In the genomic region with DNA sequence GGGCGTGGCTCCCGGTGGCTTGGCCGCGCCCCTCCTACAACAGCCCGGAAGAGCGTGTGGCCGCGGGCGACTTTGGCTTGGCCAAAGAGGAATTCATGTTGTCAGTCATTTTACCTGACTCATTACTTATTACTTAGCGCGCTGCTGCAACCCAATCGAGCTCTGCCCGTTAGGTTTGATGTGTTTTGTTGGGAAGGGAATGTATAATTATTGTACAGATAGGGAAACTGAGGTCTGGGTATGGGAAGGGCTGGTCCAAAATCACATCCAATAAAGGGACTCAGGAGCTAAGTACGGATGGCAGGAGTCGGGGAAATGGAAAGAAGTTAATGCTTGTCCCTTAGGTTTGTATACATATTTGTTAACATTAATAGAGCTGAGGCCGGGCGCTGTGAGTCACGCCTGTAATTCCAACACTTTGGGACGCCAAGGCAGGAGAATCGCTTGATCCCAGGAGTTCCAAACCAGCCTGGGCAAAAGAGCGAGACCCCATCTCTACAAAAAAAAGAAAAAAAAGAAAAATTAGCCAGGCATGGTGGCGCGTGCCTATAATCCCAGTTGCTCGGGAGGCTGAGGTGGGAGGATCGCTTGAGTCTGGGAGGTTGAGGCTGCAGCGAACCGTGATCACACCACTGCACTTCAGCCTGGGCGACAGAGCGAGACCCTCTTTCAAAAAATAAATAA, we compare ENCODE assay signal across 1 cellular context.
TF ChIP-seq lines count a peak whose summit lies in the region.

No MANE protein-coding gene starts in this region.

TF ChIP-seq in A549, 52 proteins besides CTCF, POLR2A, EP300 and RAD21 (continued from another document):
- TF ChIP-seq, protein P1, sequence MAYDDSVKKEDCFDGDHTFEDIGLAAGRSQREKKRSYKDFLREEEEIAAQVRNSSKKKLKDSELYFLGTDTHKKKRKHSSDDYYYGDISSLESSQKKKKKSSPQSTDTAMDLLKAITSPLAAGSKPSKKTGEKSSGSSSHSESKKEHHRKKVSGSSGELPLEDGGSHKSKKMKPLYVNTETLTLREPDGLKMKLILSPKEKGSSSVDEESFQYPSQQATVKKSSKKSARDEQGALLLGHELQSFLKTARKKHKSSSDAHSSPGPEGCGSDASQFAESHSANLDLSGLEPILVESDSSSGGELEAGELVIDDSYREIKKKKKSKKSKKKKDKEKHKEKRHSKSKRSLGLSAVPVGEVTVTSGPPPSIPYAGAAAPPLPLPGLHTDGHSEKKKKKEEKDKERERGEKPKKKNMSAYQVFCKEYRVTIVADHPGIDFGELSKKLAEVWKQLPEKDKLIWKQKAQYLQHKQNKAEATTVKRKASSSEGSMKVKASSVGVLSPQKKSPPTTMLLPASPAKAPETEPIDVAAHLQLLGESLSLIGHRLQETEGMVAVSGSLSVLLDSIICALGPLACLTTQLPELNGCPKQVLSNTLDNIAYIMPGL (CRISPR knock-in tag; IDR thresholded peaks at IDR 0.05; ENCODE audit: borderline replicate concordance) = no peak
- TF ChIP-seq CBX2 (IDR thresholded peaks at IDR 0.05; ENCODE audit: borderline replicate concordance, low read depth) (no peak), POLR2AphosphoS2 (conservative IDR thresholded peaks at IDR 0.05; ENCODE audit: low read length) (no peak)
